In the genomic region with DNA sequence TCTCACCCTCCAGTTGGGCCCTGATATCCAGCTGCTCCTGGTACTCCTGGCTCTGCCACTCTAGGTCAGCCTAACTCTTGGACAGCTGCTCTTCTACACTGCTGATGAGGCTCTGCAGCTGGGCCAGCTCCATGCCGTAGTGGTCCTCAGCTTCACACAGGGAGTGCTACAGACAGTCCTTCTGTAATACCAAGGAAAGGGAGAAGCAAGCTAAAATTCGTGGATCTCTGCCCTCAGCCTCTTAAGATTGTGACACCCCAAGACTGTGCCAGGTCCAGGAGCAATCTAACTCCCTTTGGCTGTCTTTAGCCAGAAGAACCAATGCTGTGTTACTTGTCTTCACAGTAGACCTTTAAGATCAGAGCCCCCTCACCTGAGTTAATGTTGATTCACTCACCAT, we compare ENCODE assay signal across 33 cellular contexts. TPM values are rescaled to one million over a fixed set of nuclear protein-coding genes. Genes with fewer than 3 reads are reported as not detected.
"Had no signal": no experiment of that assay in that cellular context is flagged by ENCODE, and none has a peak within 500 bp of the region (broad histone marks: within the 10 kb centered on the region; RNA-seq: fewer than 3 reads in every experiment).

No MANE protein-coding gene starts in this region.

- H3K27ac ChIP-seq: body of pancreas, cardiac muscle cell, pancreas, prostate gland, tibial nerve had no signal

- H3K36me3 ChIP-seq: cardiac muscle cell, pancreas, prostate gland, tibial nerve had no signal

- H3K4me1 ChIP-seq: body of pancreas, pancreas, prostate gland had no signal

- ATAC-seq: activated CD8-positive, alpha-beta T cell treated with anti-CD3 and anti-CD28 coated beads for 36 hours; activated naive CD4-positive, alpha-beta T cell treated with anti-CD3 and anti-CD28 coated beads, Interleukin-2, amount 50 U/mL, for 72 hours; activated T-cell treated with anti-CD3 and anti-CD28 coated beads, Interleukin-2, amount 50 U/mL, for 4 hours; activated T-helper 17 cell treated with anti-CD3 and anti-CD28 coated beads, Interleukin-2, amount 50 U/mL, for 72 hours; body of pancreas; effector memory CD8-positive, alpha-beta T cell; left lobe of liver; pancreas had no signal

- FAIRE-seq: kidney, pancreas had no signal

- DNase-seq: activated CD4-positive, alpha-beta T cell treated with anti-CD3 and anti-CD28 coated beads, Interleukin-2, amount 10 ng/mL, durations not matched to agents 7 days and 5 days; activated CD4-positive, CD25-positive, alpha-beta regulatory T cell treated with anti-CD3 and anti-CD28 coated beads, Interleukin-2, amount 50 U/mL, for 72 hours; activated CD8-positive, alpha-beta T cell treated with anti-CD3 and anti-CD28 coated beads for 36 hours; activated gamma-delta T cell treated with Interleukin-2 at 50 U/mL for 16 hours; activated T-cell treated with anti-CD3 and anti-CD28 coated beads, Interleukin-2, amount 50 U/mL, for 4 hours; anterior cingulate cortex; body of pancreas; cortex of kidney; effector memory CD8-positive, alpha-beta T cell; erythroblast; foreskin fibroblast; head of caudate nucleus; hypothalamus; immature natural killer cell; kidney; naive B cell; nephron progenitor cell; nucleus accumbens; pancreas; retina; stimulated activated naive CD4-positive, alpha-beta T cell; T-helper 2 cell had no signal

- H3K9me3 ChIP-seq: body of pancreas, pancreas, prostate gland had no signal

- H3K4me3 ChIP-seq: body of pancreas, cardiac muscle cell, pancreas, prostate gland, tibial nerve had no signal

- H3K27me3 ChIP-seq: body of pancreas, pancreas, tibial nerve had no signal

RNA-seq across cellular contexts. Expression of gene KRT38, which starts 7.7 kb away (rescaled TPM):
- total RNA-seq: activated CD4-positive, alpha-beta T cell treated with anti-CD3 and anti-CD28 coated beads, Interleukin-2, amount 10 ng/mL, durations not matched to agents 7 days and 5 days; activated CD8-positive, alpha-beta T cell treated with anti-CD3 and anti-CD28 coated beads for 36 hours; activated naive CD4-positive, alpha-beta T cell treated with anti-CD3 and anti-CD28 coated beads, Interleukin-2, amount 50 U/mL, for 72 hours; activated T-cell treated with anti-CD3 and anti-CD28 coated beads, Interleukin-2, amount 50 U/mL, for 4 hours; activated T-helper 17 cell treated with anti-CD3 and anti-CD28 coated beads, Interleukin-2, amount 50 U/mL, for 72 hours; body of pancreas; cardiac muscle cell; chondrocyte; kidney; left lobe of liver; lung microvascular endothelial cell; mucosa of gallbladder; pancreas; prostate gland; temporal lobe; tibial nerve; urinary bladder had no signal
- polyA plus RNA-seq: cardiac muscle cell, immature natural killer cell, pancreas, urinary bladder had no signal

RNA-seq across cellular contexts. Expression of gene KRT32, which starts 18.7 kb away (rescaled TPM):
- total RNA-seq: activated CD4-positive, alpha-beta T cell treated with anti-CD3 and anti-CD28 coated beads, Interleukin-2, amount 10 ng/mL, durations not matched to agents 7 days and 5 days; activated CD8-positive, alpha-beta T cell treated with anti-CD3 and anti-CD28 coated beads for 36 hours; activated naive CD4-positive, alpha-beta T cell treated with anti-CD3 and anti-CD28 coated beads, Interleukin-2, amount 50 U/mL, for 72 hours; activated T-cell treated with anti-CD3 and anti-CD28 coated beads, Interleukin-2, amount 50 U/mL, for 4 hours; activated T-helper 17 cell treated with anti-CD3 and anti-CD28 coated beads, Interleukin-2, amount 50 U/mL, for 72 hours; body of pancreas; cardiac muscle cell; chondrocyte; kidney; left lobe of liver; lung microvascular endothelial cell; mucosa of gallbladder; pancreas; prostate gland; temporal lobe; urinary bladder had no signal
- polyA plus RNA-seq: cardiac muscle cell, immature natural killer cell, urinary bladder had no signal

RNA-seq across cellular contexts. Expression of gene KRT37, which starts 24.1 kb away (rescaled TPM):
- total RNA-seq: activated CD4-positive, alpha-beta T cell treated with anti-CD3 and anti-CD28 coated beads, Interleukin-2, amount 10 ng/mL, durations not matched to agents 7 days and 5 days; activated CD8-positive, alpha-beta T cell treated with anti-CD3 and anti-CD28 coated beads for 36 hours; activated naive CD4-positive, alpha-beta T cell treated with anti-CD3 and anti-CD28 coated beads, Interleukin-2, amount 50 U/mL, for 72 hours; activated T-cell treated with anti-CD3 and anti-CD28 coated beads, Interleukin-2, amount 50 U/mL, for 4 hours; activated T-helper 17 cell treated with anti-CD3 and anti-CD28 coated beads, Interleukin-2, amount 50 U/mL, for 72 hours; body of pancreas; cardiac muscle cell; chondrocyte; kidney; left lobe of liver; lung microvascular endothelial cell; mucosa of gallbladder; pancreas; prostate gland; temporal lobe; tibial nerve; urinary bladder had no signal
- polyA plus RNA-seq: cardiac muscle cell, immature natural killer cell, pancreas, urinary bladder had no signal

RNA-seq across cellular contexts. Expression of gene KRT35, which starts 32.4 kb away (rescaled TPM):
- total RNA-seq: activated CD4-positive, alpha-beta T cell treated with anti-CD3 and anti-CD28 coated beads, Interleukin-2, amount 10 ng/mL, durations not matched to agents 7 days and 5 days; activated CD8-positive, alpha-beta T cell treated with anti-CD3 and anti-CD28 coated beads for 36 hours; activated naive CD4-positive, alpha-beta T cell treated with anti-CD3 and anti-CD28 coated beads, Interleukin-2, amount 50 U/mL, for 72 hours; activated T-cell treated with anti-CD3 and anti-CD28 coated beads, Interleukin-2, amount 50 U/mL, for 4 hours; activated T-helper 17 cell treated with anti-CD3 and anti-CD28 coated beads, Interleukin-2, amount 50 U/mL, for 72 hours; body of pancreas; cardiac muscle cell; chondrocyte; kidney; left lobe of liver; lung microvascular endothelial cell; mucosa of gallbladder; pancreas; prostate gland; temporal lobe; tibial nerve; urinary bladder had no signal
- polyA plus RNA-seq: cardiac muscle cell, immature natural killer cell, pancreas, urinary bladder had no signal

RNA-seq across cellular contexts. Expression of gene KRT36, which starts 41.2 kb away (rescaled TPM):
- total RNA-seq: activated CD4-positive, alpha-beta T cell treated with anti-CD3 and anti-CD28 coated beads, Interleukin-2, amount 10 ng/mL, durations not matched to agents 7 days and 5 days; activated CD8-positive, alpha-beta T cell treated with anti-CD3 and anti-CD28 coated beads for 36 hours; activated naive CD4-positive, alpha-beta T cell treated with anti-CD3 and anti-CD28 coated beads, Interleukin-2, amount 50 U/mL, for 72 hours; activated T-cell treated with anti-CD3 and anti-CD28 coated beads, Interleukin-2, amount 50 U/mL, for 4 hours; activated T-helper 17 cell treated with anti-CD3 and anti-CD28 coated beads, Interleukin-2, amount 50 U/mL, for 72 hours; body of pancreas; cardiac muscle cell; chondrocyte; kidney; left lobe of liver; lung microvascular endothelial cell; mucosa of gallbladder; pancreas; prostate gland; temporal lobe; urinary bladder had no signal
- polyA plus RNA-seq: cardiac muscle cell, immature natural killer cell, pancreas, urinary bladder had no signal
